In the genomic region with DNA sequence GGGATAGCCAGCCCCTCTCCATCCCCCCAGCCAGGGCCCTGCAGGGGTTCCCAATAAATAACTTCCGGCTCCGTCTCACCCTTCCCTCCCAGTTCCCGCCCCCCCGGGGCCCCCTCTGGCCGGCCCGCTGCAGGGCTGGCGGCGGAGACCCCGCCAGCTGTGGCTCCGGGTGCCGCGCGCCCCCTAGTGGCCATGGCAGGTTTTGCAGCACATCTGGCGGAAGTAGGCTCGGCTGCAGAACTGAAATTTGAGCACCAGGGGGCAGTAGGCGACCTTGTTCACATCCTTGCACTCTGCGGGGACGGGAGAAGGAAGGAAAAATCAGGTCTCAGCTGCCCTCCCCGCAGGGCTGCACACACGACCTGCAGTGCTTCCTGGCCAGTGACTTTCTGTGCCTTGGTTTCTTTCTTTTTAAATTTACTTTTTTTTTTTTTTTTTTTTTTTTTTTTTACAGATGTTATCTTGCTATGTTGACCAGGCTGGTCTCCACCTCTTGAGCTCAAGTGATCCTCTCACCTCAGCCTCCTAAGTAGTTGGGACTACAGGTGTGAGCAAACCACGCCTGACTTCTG, we compare ENCODE assay signal across 1 cellular context.
A peak's percentile ranks its signal among the peaks of the same experiment; 100 is the strongest.
TF ChIP-seq lines count a peak whose summit lies in the region.

No MANE protein-coding gene starts in this region.

TF ChIP-seq in HEK293, 187 proteins besides CTCF, POLR2A, EP300 and RAD21 (continued from another document and continues in another):
- TF ChIP-seq, protein P1, sequence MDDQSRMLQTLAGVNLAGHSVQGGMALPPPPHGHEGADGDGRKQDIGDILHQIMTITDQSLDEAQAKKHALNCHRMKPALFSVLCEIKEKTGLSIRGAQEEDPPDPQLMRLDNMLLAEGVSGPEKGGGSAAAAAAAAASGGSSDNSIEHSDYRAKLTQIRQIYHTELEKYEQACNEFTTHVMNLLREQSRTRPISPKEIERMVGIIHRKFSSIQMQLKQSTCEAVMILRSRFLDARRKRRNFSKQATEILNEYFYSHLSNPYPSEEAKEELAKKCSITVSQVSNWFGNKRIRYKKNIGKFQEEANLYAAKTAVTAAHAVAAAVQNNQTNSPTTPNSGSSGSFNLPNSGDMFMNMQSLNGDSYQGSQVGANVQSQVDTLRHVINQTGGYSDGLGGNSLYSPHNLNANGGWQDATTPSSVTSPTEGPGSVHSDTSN (CRISPR knock-in tag; IDR thresholded peaks at IDR 0.05) = no peak
- TF ChIP-seq, protein P2, sequence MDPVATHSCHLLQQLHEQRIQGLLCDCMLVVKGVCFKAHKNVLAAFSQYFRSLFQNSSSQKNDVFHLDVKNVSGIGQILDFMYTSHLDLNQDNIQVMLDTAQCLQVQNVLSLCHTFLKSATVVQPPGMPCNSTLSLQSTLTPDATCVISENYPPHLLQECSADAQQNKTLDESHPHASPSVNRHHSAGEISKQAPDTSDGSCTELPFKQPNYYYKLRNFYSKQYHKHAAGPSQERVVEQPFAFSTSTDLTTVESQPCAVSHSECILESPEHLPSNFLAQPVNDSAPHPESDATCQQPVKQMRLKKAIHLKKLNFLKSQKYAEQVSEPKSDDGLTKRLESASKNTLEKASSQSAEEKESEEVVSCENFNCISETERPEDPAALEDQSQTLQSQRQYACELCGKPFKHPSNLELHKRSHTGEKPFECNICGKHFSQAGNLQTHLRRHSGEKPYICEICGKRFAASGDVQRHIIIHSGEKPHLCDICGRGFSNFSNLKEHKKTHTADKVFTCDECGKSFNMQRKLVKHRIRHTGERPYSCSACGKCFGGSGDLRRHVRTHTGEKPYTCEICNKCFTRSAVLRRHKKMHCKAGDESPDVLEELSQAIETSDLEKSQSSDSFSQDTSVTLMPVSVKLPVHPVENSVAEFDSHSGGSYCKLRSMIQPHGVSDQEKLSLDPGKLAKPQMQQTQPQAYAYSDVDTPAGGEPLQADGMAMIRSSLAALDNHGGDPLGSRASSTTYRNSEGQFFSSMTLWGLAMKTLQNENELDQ (tag by site-specific recombination; IDR thresholded peaks at IDR 0.05; ENCODE audit: low read depth) = no peak
- peak; percentile 52; the same call in 1 of the 2 replicates for TF ChIP-seq GLIS2 (tag by site-specific recombination; IDR thresholded peaks at IDR 0.05)
- TF ChIP-seq ZNF266 (tag by site-specific recombination; IDR thresholded peaks at IDR 0.05; ENCODE audit: low read depth) = no peak
- TF ChIP-seq, protein P3, sequence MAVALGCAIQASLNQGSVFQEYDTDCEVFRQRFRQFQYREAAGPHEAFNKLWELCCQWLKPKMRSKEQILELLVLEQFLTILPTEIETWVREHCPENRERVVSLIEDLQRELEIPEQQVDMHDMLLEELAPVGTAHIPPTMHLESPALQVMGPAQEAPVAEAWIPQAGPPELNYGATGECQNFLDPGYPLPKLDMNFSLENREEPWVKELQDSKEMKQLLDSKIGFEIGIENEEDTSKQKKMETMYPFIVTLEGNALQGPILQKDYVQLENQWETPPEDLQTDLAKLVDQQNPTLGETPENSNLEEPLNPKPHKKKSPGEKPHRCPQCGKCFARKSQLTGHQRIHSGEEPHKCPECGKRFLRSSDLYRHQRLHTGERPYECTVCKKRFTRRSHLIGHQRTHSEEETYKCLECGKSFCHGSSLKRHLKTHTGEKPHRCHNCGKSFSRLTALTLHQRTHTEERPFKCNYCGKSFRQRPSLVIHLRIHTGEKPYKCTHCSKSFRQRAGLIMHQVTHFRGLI (tag by site-specific recombination; IDR thresholded peaks at IDR 0.05) = no peak
- no peak for TF ChIP-seq ZNF791 (tag by site-specific recombination; IDR thresholded peaks at IDR 0.05)
- TF ChIP-seq ZNF423 (tag by site-specific recombination; IDR thresholded peaks at IDR 0.05) = no peak
- no peak for TF ChIP-seq ZNF23 (tag by site-specific recombination; IDR thresholded peaks at IDR 0.05; ENCODE audit: borderline replicate concordance)
- TF ChIP-seq GLIS1 (tag by site-specific recombination; IDR thresholded peaks at IDR 0.05) = peak; percentile 61
- 0 out of 2 replicates have a peak, but pooled peaks have one; percentile 17 for TF ChIP-seq ZNF184 (tag by site-specific recombination; IDR thresholded peaks at IDR 0.05)
- TF ChIP-seq KLF7 (tag by site-specific recombination; IDR thresholded peaks at IDR 0.05; ENCODE audit: borderline replicate concordance) = no peak
- TF ChIP-seq ZNF544 (tag by site-specific recombination; IDR thresholded peaks at IDR 0.05) = no peak
- no peak; the same call in 1 of the 2 replicates for TF ChIP-seq KLF10 (tag by site-specific recombination; IDR thresholded peaks at IDR 0.05)
- no peak for TF ChIP-seq ZNF768 (tag by site-specific recombination; IDR thresholded peaks at IDR 0.05)
- no peak for TF ChIP-seq ZNF747 (tag by site-specific recombination; IDR thresholded peaks at IDR 0.05)
- TF ChIP-seq OSR2 (tag by site-specific recombination; IDR thresholded peaks at IDR 0.05) = no peak
- TF ChIP-seq ZIC2 (tag by site-specific recombination; IDR thresholded peaks at IDR 0.05) = peak; percentile 50
- no peak for TF ChIP-seq ZNF146 (tag by site-specific recombination; IDR thresholded peaks at IDR 0.05)
- no peak for TF ChIP-seq ZNF837 (tag by site-specific recombination; IDR thresholded peaks at IDR 0.05)
- TF ChIP-seq, protein P4, sequence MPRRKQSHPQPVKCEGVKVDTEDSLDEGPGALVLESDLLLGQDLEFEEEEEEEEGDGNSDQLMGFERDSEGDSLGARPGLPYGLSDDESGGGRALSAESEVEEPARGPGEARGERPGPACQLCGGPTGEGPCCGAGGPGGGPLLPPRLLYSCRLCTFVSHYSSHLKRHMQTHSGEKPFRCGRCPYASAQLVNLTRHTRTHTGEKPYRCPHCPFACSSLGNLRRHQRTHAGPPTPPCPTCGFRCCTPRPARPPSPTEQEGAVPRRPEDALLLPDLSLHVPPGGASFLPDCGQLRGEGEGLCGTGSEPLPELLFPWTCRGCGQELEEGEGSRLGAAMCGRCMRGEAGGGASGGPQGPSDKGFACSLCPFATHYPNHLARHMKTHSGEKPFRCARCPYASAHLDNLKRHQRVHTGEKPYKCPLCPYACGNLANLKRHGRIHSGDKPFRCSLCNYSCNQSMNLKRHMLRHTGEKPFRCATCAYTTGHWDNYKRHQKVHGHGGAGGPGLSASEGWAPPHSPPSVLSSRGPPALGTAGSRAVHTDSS (tag by site-specific recombination; IDR thresholded peaks at IDR 0.05) = no peak
- TF ChIP-seq, protein P5, sequence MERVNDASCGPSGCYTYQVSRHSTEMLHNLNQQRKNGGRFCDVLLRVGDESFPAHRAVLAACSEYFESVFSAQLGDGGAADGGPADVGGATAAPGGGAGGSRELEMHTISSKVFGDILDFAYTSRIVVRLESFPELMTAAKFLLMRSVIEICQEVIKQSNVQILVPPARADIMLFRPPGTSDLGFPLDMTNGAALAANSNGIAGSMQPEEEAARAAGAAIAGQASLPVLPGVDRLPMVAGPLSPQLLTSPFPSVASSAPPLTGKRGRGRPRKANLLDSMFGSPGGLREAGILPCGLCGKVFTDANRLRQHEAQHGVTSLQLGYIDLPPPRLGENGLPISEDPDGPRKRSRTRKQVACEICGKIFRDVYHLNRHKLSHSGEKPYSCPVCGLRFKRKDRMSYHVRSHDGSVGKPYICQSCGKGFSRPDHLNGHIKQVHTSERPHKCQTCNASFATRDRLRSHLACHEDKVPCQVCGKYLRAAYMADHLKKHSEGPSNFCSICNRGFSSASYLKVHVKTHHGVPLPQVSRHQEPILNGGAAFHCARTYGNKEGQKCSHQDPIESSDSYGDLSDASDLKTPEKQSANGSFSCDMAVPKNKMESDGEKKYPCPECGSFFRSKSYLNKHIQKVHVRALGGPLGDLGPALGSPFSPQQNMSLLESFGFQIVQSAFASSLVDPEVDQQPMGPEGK (tag by site-specific recombination; IDR thresholded peaks at IDR 0.05) = peak; percentile 71
- TF ChIP-seq WT1 (tag by site-specific recombination; IDR thresholded peaks at IDR 0.05) = no peak
- TF ChIP-seq YY2 (tag by site-specific recombination; IDR thresholded peaks at IDR 0.05) = no peak
- TF ChIP-seq ZNF140 (tag by site-specific recombination; IDR thresholded peaks at IDR 0.05) = no peak
- TF ChIP-seq OVOL3 (tag by site-specific recombination; IDR thresholded peaks at IDR 0.05) = no peak
- TF ChIP-seq ZNF366 (tag by site-specific recombination; conservative IDR thresholded peaks at IDR 0.05) = 0 out of 2 replicates have a peak, but pooled peaks have one; percentile 24
- TF ChIP-seq ZNF785 (tag by site-specific recombination; IDR thresholded peaks at IDR 0.05) = no peak
- no peak for TF ChIP-seq GFI1B (tag by site-specific recombination; IDR thresholded peaks at IDR 0.05)
- no peak for TF ChIP-seq ZNF658 (tag by site-specific recombination; IDR thresholded peaks at IDR 0.05)
- TF ChIP-seq, protein P6, sequence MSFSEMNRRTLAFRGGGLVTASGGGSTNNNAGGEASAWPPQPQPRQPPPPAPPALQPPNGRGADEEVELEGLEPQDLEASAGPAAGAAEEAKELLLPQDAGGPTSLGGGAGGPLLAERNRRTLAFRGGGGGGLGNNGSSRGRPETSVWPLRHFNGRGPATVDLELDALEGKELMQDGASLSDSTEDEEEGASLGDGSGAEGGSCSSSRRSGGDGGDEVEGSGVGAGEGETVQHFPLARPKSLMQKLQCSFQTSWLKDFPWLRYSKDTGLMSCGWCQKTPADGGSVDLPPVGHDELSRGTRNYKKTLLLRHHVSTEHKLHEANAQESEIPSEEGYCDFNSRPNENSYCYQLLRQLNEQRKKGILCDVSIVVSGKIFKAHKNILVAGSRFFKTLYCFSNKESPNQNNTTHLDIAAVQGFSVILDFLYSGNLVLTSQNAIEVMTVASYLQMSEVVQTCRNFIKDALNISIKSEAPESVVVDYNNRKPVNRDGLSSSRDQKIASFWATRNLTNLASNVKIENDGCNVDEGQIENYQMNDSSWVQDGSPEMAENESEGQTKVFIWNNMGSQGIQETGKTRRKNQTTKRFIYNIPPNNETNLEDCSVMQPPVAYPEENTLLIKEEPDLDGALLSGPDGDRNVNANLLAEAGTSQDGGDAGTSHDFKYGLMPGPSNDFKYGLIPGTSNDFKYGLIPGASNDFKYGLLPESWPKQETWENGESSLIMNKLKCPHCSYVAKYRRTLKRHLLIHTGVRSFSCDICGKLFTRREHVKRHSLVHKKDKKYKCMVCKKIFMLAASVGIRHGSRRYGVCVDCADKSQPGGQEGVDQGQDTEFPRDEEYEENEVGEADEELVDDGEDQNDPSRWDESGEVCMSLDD (tag by site-specific recombination; IDR thresholded peaks at IDR 0.05) = peak; percentile 26; the same call in 1 of the 2 replicates
- TF ChIP-seq, protein P7, sequence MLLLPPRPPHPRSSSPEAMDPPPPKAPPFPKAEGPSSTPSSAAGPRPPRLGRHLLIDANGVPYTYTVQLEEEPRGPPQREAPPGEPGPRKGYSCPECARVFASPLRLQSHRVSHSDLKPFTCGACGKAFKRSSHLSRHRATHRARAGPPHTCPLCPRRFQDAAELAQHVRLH (tag by site-specific recombination; IDR thresholded peaks at IDR 0.05) = no peak
- TF ChIP-seq ZXDB (tag by site-specific recombination; IDR thresholded peaks at IDR 0.05) = peak; percentile 87
- TF ChIP-seq ZNF600 (tag by site-specific recombination; IDR thresholded peaks at IDR 0.05) = no peak
- TF ChIP-seq ZNF174 (tag by site-specific recombination; IDR thresholded peaks at IDR 0.05) = no peak
- TF ChIP-seq ZNF571 (tag by site-specific recombination; IDR thresholded peaks at IDR 0.05) = no peak
- no peak for TF ChIP-seq REPIN1 (tag by site-specific recombination; IDR thresholded peaks at IDR 0.05; ENCODE audit: low read depth)
- TF ChIP-seq HOXA7 (CRISPR knock-in tag; IDR thresholded peaks at IDR 0.05; ENCODE audit: borderline replicate concordance) = no peak
- no peak for TF ChIP-seq ZNF10 (tag by site-specific recombination; IDR thresholded peaks at IDR 0.05)
- no peak for TF ChIP-seq ZNF48 (tag by site-specific recombination; IDR thresholded peaks at IDR 0.05)
- TF ChIP-seq IKZF3 (tag by site-specific recombination; IDR thresholded peaks at IDR 0.05) = peak; percentile 81
- TF ChIP-seq ZNF596 (tag by site-specific recombination; IDR thresholded peaks at IDR 0.05) = no peak
- no peak for TF ChIP-seq ZBTB48 (tag by site-specific recombination; IDR thresholded peaks at IDR 0.05)
- no peak for TF ChIP-seq ZNF354C (tag by site-specific recombination; IDR thresholded peaks at IDR 0.05; ENCODE audit: borderline replicate concordance, low read depth)
- TF ChIP-seq, protein P8, sequence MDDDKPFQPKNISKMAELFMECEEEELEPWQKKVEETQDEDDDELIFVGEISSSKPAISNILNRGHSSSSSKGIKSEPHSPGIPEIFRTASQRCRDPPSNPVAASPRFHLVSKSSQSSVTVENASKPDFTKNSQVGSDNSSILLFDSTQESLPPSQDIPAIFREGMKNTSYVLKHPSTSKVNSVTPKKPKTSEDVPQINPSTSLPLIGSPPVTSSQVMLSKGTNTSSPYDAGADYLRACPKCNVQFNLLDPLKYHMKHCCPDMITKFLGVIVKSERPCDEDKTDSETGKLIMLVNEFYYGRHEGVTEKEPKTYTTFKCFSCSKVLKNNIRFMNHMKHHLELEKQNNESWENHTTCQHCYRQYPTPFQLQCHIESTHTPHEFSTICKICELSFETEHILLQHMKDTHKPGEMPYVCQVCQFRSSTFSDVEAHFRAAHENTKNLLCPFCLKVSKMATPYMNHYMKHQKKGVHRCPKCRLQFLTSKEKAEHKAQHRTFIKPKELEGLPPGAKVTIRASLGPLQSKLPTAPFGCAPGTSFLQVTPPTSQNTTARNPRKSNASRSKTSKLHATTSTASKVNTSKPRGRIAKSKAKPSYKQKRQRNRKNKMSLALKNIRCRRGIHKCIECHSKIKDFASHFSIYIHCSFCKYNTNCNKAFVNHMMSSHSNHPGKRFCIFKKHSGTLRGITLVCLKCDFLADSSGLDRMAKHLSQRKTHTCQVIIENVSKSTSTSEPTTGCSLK (tag by site-specific recombination; IDR thresholded peaks at IDR 0.05) = no peak
- no peak for TF ChIP-seq MZF1 (tag by site-specific recombination; IDR thresholded peaks at IDR 0.05; ENCODE audit: borderline replicate concordance)
- TF ChIP-seq, protein P9, sequence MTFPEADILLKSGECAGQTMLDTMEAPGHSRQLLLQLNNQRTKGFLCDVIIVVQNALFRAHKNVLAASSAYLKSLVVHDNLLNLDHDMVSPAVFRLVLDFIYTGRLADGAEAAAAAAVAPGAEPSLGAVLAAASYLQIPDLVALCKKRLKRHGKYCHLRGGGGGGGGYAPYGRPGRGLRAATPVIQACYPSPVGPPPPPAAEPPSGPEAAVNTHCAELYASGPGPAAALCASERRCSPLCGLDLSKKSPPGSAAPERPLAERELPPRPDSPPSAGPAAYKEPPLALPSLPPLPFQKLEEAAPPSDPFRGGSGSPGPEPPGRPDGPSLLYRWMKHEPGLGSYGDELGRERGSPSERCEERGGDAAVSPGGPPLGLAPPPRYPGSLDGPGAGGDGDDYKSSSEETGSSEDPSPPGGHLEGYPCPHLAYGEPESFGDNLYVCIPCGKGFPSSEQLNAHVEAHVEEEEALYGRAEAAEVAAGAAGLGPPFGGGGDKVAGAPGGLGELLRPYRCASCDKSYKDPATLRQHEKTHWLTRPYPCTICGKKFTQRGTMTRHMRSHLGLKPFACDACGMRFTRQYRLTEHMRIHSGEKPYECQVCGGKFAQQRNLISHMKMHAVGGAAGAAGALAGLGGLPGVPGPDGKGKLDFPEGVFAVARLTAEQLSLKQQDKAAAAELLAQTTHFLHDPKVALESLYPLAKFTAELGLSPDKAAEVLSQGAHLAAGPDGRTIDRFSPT (tag by site-specific recombination; IDR thresholded peaks at IDR 0.05) = no peak
- TF ChIP-seq SCRT1 (tag by site-specific recombination; IDR thresholded peaks at IDR 0.05; ENCODE audit: borderline replicate concordance) = no peak
